ENCODE assay signal across 1 cellular context in the genomic region with DNA sequence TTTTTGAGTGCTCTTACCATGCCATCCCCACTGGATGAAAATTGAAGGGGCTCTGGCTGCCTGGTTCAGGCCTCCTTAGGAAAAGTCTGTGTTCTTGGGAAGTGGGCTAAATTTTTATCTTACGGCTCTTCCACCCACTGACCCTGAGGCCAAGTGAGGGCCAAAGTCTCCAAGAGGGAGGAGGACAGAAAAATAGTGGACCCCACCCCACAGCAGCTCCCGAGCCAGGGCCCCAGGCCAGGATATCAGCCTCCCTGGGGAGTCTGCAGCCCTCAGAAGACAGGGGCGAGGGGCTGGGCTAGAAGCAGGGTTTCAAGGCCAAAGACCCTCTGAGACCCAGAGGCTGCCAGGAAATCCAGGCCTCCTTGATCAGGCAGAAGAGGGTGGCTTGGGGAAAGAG.
TF ChIP-seq lines count a peak whose summit lies in the region.

No MANE protein-coding gene starts in this region.

TF ChIP-seq in HEK293, 187 proteins besides CTCF, POLR2A, EP300 and RAD21 (continued from another document):
- TF ChIP-seq ZNF26 (tag by site-specific recombination; IDR thresholded peaks at IDR 0.05) (no peak), ZNF843 (tag by site-specific recombination; IDR thresholded peaks at IDR 0.05) (no peak), ZNF624 (tag by site-specific recombination; IDR thresholded peaks at IDR 0.05) (no peak), ZNF596 (tag by site-specific recombination; IDR thresholded peaks at IDR 0.05) (no peak), ZNF670 (tag by site-specific recombination; IDR thresholded peaks at IDR 0.05; ENCODE audit: low read depth) (no peak), OVOL3 (tag by site-specific recombination; IDR thresholded peaks at IDR 0.05) (no peak), ZNF280D (tag by site-specific recombination; IDR thresholded peaks at IDR 0.05) (no peak), REST (tag by site-specific recombination; IDR thresholded peaks at IDR 0.05) (no peak), ZNF221 (tag by site-specific recombination; IDR thresholded peaks at IDR 0.05; ENCODE audit: borderline replicate concordance) (no peak), ZNF37A (tag by site-specific recombination; IDR thresholded peaks at IDR 0.05) (no peak), KLF8 (tag by site-specific recombination; IDR thresholded peaks at IDR 0.05) (no peak), ZNF423 (tag by site-specific recombination; IDR thresholded peaks at IDR 0.05) (no peak), ZFP69B (tag by site-specific recombination; IDR thresholded peaks at IDR 0.05) (no peak), ZNF664 (tag by site-specific recombination; IDR thresholded peaks at IDR 0.05) (no peak)
- TF ChIP-seq, protein P1, sequence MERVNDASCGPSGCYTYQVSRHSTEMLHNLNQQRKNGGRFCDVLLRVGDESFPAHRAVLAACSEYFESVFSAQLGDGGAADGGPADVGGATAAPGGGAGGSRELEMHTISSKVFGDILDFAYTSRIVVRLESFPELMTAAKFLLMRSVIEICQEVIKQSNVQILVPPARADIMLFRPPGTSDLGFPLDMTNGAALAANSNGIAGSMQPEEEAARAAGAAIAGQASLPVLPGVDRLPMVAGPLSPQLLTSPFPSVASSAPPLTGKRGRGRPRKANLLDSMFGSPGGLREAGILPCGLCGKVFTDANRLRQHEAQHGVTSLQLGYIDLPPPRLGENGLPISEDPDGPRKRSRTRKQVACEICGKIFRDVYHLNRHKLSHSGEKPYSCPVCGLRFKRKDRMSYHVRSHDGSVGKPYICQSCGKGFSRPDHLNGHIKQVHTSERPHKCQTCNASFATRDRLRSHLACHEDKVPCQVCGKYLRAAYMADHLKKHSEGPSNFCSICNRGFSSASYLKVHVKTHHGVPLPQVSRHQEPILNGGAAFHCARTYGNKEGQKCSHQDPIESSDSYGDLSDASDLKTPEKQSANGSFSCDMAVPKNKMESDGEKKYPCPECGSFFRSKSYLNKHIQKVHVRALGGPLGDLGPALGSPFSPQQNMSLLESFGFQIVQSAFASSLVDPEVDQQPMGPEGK (tag by site-specific recombination; IDR thresholded peaks at IDR 0.05) = no peak
